ENCODE assay signal across 18 cellular contexts in the genomic region with DNA sequence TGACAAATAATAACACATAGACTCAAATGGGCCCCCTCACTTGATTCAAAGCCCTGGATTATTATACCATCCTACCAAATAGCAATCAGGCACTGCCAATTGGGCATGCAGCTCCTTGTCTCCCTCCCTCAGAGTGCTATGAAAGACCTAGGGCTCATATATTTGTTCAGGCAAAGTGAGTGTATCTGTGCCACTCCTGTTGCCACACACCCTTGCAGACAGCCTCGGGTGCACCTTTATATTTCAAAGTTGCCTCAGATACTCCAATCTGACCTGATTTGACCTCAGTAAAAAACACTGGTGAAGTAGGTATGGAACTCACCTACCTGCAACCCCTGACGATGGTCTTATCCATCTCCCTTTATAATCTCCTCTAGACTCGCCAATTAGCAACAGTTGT. TPM values are rescaled to one million over a fixed set of nuclear protein-coding genes. Genes with fewer than 3 reads are reported as not detected.
A peak's percentile ranks its signal among the peaks of the same experiment; 100 is the strongest.
DNase-seq lines count a peak whose midpoint lies in the region; ATAC-seq and TF ChIP-seq lines count a peak whose summit lies in the region.
"Had no signal": no experiment of that assay in that cellular context is flagged by ENCODE, and none has a peak within 500 bp of the region (broad histone marks: within the 10 kb centered on the region; RNA-seq: fewer than 3 reads in every experiment).

No MANE protein-coding gene starts in this region.

- ATAC-seq in activated CD8-positive, alpha-beta T cell treated with anti-CD3 and anti-CD28 coated beads for 36 hours: no peak
- no peak for ATAC-seq in activated CD8-positive, alpha-beta T cell treated with anti-CD3 and anti-CD28 coated beads, Interleukin-2, amount 10 ng/mL, durations not matched to agents 7 days and 5 days
- ATAC-seq in memory B cell (ENCODE audit: low read depth) (no peak), Right ventricle myocardium superior (ENCODE audit: poor library complexity) (no peak), GM18505 (IDR thresholded peaks at IDR 0.05; ENCODE audit: unreplicated experiment) (no peak), HG02571 (IDR thresholded peaks at IDR 0.05; ENCODE audit: unreplicated experiment) (no peak)
- no peak for ATAC-seq in stimulated activated effector memory CD8-positive, alpha-beta T cell treated with anti-CD3 and anti-CD28 coated beads, Interleukin-12 subunit alpha, Interleukin-12 subunit beta, amount 100 ng/mL, for 72 hours

- H3K4me1 Mint-ChIP-seq in activated CD8-positive, alpha-beta T cell treated with anti-CD3 and anti-CD28 coated beads for 36 hours (ENCODE audit: low read depth): peaks cover 28% of the 10 kb centered on the region
- peaks cover 18% of the 10 kb centered on the region for H3K4me1 Mint-ChIP-seq in activated CD8-positive, alpha-beta T cell treated with anti-CD3 and anti-CD28 coated beads, Interleukin-2, amount 10 ng/mL, durations not matched to agents 7 days and 5 days (ENCODE audit: low read depth)
- peaks cover 18% of the 10 kb centered on the region for H3K4me1 Mint-ChIP-seq in activated T-helper 2 cell treated with anti-CD3 and anti-CD28 coated beads, Interferon-gamma antibody, Interleukin-2, Interleukin-4, amounts not matched to agents 10 μg/mL and 5 μg/mL and 100 μg/mL, durations not matched to agents 14 hours and 24 hours and 36 hours (ENCODE audit: low read depth)
- peaks cover 15% of the 10 kb centered on the region for H3K4me1 Mint-ChIP-seq in memory B cell
- peaks cover 15% of the 10 kb centered on the region for H3K4me1 Mint-ChIP-seq in stimulated activated effector memory CD8-positive, alpha-beta T cell treated with anti-CD3 and anti-CD28 coated beads, Interleukin-12 subunit alpha, Interleukin-12 subunit beta, amount 100 ng/mL, for 72 hours

- H3K9me3 Mint-ChIP-seq in activated CD8-positive, alpha-beta T cell treated with anti-CD3 and anti-CD28 coated beads for 36 hours: peaks cover 2% of the 10 kb centered on the region
- no peaks in the 10 kb centered on the region for H3K9me3 Mint-ChIP-seq in activated CD8-positive, alpha-beta T cell treated with anti-CD3 and anti-CD28 coated beads, Interleukin-2, amount 10 ng/mL, durations not matched to agents 7 days and 5 days (ENCODE audit: insufficient read depth)
- no peaks in the 10 kb centered on the region for H3K9me3 Mint-ChIP-seq in activated T-helper 2 cell treated with anti-CD3 and anti-CD28 coated beads, Interferon-gamma antibody, Interleukin-2, Interleukin-4, amounts not matched to agents 10 μg/mL and 5 μg/mL and 100 μg/mL, durations not matched to agents 14 hours and 24 hours and 36 hours
- H3K9me3 Mint-ChIP-seq in memory B cell: no peaks in the 10 kb centered on the region
- no peaks in the 10 kb centered on the region for H3K9me3 Mint-ChIP-seq in stimulated activated effector memory CD8-positive, alpha-beta T cell treated with anti-CD3 and anti-CD28 coated beads, Interleukin-12 subunit alpha, Interleukin-12 subunit beta, amount 100 ng/mL, for 72 hours

- no peak for TF ChIP-seq POLR2A in GM18505 (IDR thresholded peaks at IDR 0.05; ENCODE audit: borderline replicate concordance, extremely low read depth, insufficient read depth, insufficient read length)

- H3K36me3 Mint-ChIP-seq in activated CD8-positive, alpha-beta T cell treated with anti-CD3 and anti-CD28 coated beads for 36 hours (ENCODE audit: low read depth): peaks cover 20% of the 10 kb centered on the region
- H3K36me3 Mint-ChIP-seq in activated CD8-positive, alpha-beta T cell treated with anti-CD3 and anti-CD28 coated beads, Interleukin-2, amount 10 ng/mL, durations not matched to agents 7 days and 5 days (ENCODE audit: low read depth): peaks cover 4% of the 10 kb centered on the region
- peaks cover 11% of the 10 kb centered on the region for H3K36me3 Mint-ChIP-seq in activated T-helper 2 cell treated with anti-CD3 and anti-CD28 coated beads, Interferon-gamma antibody, Interleukin-2, Interleukin-4, amounts not matched to agents 10 μg/mL and 5 μg/mL and 100 μg/mL, durations not matched to agents 14 hours and 24 hours and 36 hours (ENCODE audit: low read depth)
- H3K36me3 Mint-ChIP-seq in memory B cell: peaks cover 2% of the 10 kb centered on the region
- H3K36me3 Mint-ChIP-seq in stimulated activated effector memory CD8-positive, alpha-beta T cell treated with anti-CD3 and anti-CD28 coated beads, Interleukin-12 subunit alpha, Interleukin-12 subunit beta, amount 100 ng/mL, for 72 hours: peaks cover 33% of the 10 kb centered on the region

- POLR2A ChIA-PET in activated CD8-positive, alpha-beta T cell treated with anti-CD3 and anti-CD28 coated beads for 36 hours (lab: Charles Lee): interaction anchor here (0.6 to 5.0 kb wide), 5 partner anchors 20 to 137 kb away, joined by 3 to 111 read pairs (median 3); no protein-coding TSS in a partner anchor
- POLR2A ChIA-PET in activated CD8-positive, alpha-beta T cell treated with anti-CD3 and anti-CD28 coated beads, Interleukin-2, amount 10 ng/mL, durations not matched to agents 7 days and 5 days (lab: Charles Lee): no interaction called here

- intact Hi-C loops in activated CD8-positive, alpha-beta T cell treated with anti-CD3 and anti-CD28 coated beads for 36 hours (cut with micrococcal nuclease): loop anchor here (2.0 to 5.0 kb wide), 2 partner anchors 27 to 195 kb away; no protein-coding TSS in a partner anchor
- intact Hi-C loops in activated T-helper 2 cell treated with anti-CD3 and anti-CD28 coated beads, Interferon-gamma antibody, Interleukin-2, Interleukin-4, amounts not matched to agents 10 μg/mL and 5 μg/mL and 100 μg/mL, durations not matched to agents 14 hours and 24 hours and 36 hours (cut with micrococcal nuclease): loop anchor here (5.0 to 10.0 kb wide), 8 partner anchors 40 to 1340 kb away; partner anchors contain the start of gene SYPL1
- intact Hi-C loops in Right ventricle myocardium superior (cut with DNase I): loop anchor here (5.0 to 10.0 kb wide), 3 partner anchors 73 to 177 kb away; no protein-coding TSS in a partner anchor

- H3K4me3 Mint-ChIP-seq in activated CD8-positive, alpha-beta T cell treated with anti-CD3 and anti-CD28 coated beads for 36 hours: no peak overlapping the region
- no peak overlapping the region for H3K4me3 Mint-ChIP-seq in activated CD8-positive, alpha-beta T cell treated with anti-CD3 and anti-CD28 coated beads, Interleukin-2, amount 10 ng/mL, durations not matched to agents 7 days and 5 days
- H3K4me3 Mint-ChIP-seq in activated T-helper 2 cell treated with anti-CD3 and anti-CD28 coated beads, Interferon-gamma antibody, Interleukin-2, Interleukin-4, amounts not matched to agents 10 μg/mL and 5 μg/mL and 100 μg/mL, durations not matched to agents 14 hours and 24 hours and 36 hours (ENCODE audit: low read depth): no peak overlapping the region
- H3K4me3 Mint-ChIP-seq in memory B cell: no peak overlapping the region
- no peak overlapping the region for H3K4me3 Mint-ChIP-seq in stimulated activated effector memory CD8-positive, alpha-beta T cell treated with anti-CD3 and anti-CD28 coated beads, Interleukin-12 subunit alpha, Interleukin-12 subunit beta, amount 100 ng/mL, for 72 hours

- CTCF ChIA-PET in activated CD8-positive, alpha-beta T cell treated with anti-CD3 and anti-CD28 coated beads for 36 hours (lab: Charles Lee): interaction anchor here (0.7 to 1.0 kb wide), 2 partner anchors 9 to 137 kb away, joined by 3 read pairs; no protein-coding TSS in a partner anchor
- CTCF ChIA-PET in activated CD8-positive, alpha-beta T cell treated with anti-CD3 and anti-CD28 coated beads, Interleukin-2, amount 10 ng/mL, durations not matched to agents 7 days and 5 days (lab: Charles Lee): interaction anchor here (1.0 kb wide), 1 partner anchor 111 kb away, joined by 4 read pairs; no protein-coding TSS in a partner anchor

- H3K27me3 Mint-ChIP-seq in activated CD8-positive, alpha-beta T cell treated with anti-CD3 and anti-CD28 coated beads for 36 hours: peaks cover 10% of the 10 kb centered on the region
- H3K27me3 Mint-ChIP-seq in activated CD8-positive, alpha-beta T cell treated with anti-CD3 and anti-CD28 coated beads, Interleukin-2, amount 10 ng/mL, durations not matched to agents 7 days and 5 days (ENCODE audit: low read depth): peaks cover 9% of the 10 kb centered on the region
- H3K27me3 Mint-ChIP-seq in activated T-helper 2 cell treated with anti-CD3 and anti-CD28 coated beads, Interferon-gamma antibody, Interleukin-2, Interleukin-4, amounts not matched to agents 10 μg/mL and 5 μg/mL and 100 μg/mL, durations not matched to agents 14 hours and 24 hours and 36 hours (ENCODE audit: low read depth): no peaks in the 10 kb centered on the region
- H3K27me3 Mint-ChIP-seq in memory B cell: no peaks in the 10 kb centered on the region

- TF ChIP-seq CTCF in activated CD8-positive, alpha-beta T cell treated with anti-CD3 and anti-CD28 coated beads for 36 hours (IDR thresholded peaks at IDR 0.05): no peak

- peak overlapping the region; percentile 28 for H3K27ac Mint-ChIP-seq in activated CD8-positive, alpha-beta T cell treated with anti-CD3 and anti-CD28 coated beads for 36 hours
- no peak overlapping the region for H3K27ac Mint-ChIP-seq in activated CD8-positive, alpha-beta T cell treated with anti-CD3 and anti-CD28 coated beads, Interleukin-2, amount 10 ng/mL, durations not matched to agents 7 days and 5 days
- peak overlapping the region; percentile 13 for H3K27ac Mint-ChIP-seq in activated T-helper 2 cell treated with anti-CD3 and anti-CD28 coated beads, Interferon-gamma antibody, Interleukin-2, Interleukin-4, amounts not matched to agents 10 μg/mL and 5 μg/mL and 100 μg/mL, durations not matched to agents 14 hours and 24 hours and 36 hours
- H3K27ac Mint-ChIP-seq in memory B cell: peak overlapping the region; percentile 25
- peak overlapping the region; percentile 38 for H3K27ac Mint-ChIP-seq in stimulated activated effector memory CD8-positive, alpha-beta T cell treated with anti-CD3 and anti-CD28 coated beads, Interleukin-12 subunit alpha, Interleukin-12 subunit beta, amount 100 ng/mL, for 72 hours

- no peak for DNase-seq in activated CD8-positive, alpha-beta T cell treated with anti-CD3 and anti-CD28 coated beads for 36 hours
- no peak for DNase-seq in activated CD8-positive, alpha-beta T cell treated with anti-CD3 and anti-CD28 coated beads, Interleukin-2, amount 10 ng/mL, durations not matched to agents 7 days and 5 days
- DNase-seq in activated T-helper 2 cell treated with anti-CD3 and anti-CD28 coated beads, Interferon-gamma antibody, Interleukin-2, Interleukin-4, amounts not matched to agents 10 μg/mL and 5 μg/mL and 100 μg/mL, durations not matched to agents 14 hours and 24 hours and 36 hours (ENCODE audit: low spot score): no peak
- no peak for DNase-seq in memory B cell (ENCODE audit: low spot score in 2 of 2)
- no peak for DNase-seq in stimulated activated effector memory CD8-positive, alpha-beta T cell treated with anti-CD3 and anti-CD28 coated beads, Interleukin-12 subunit alpha, Interleukin-12 subunit beta, amount 100 ng/mL, for 72 hours (ENCODE audit: low spot score in 2 of 2)
- no peak for DNase-seq in Right ventricle myocardium superior
- DNase-seq: 8988T, C1 segment of cervical spinal cord, HCEC 1CT, NCI-H1048, NCI-H146, NCI-H2081 treated with DMSO at 0.1 percent for 48 hours, NCI-H2227 treated with DMSO at 0.1 percent for 48 hours, NCI-H524 treated with DMSO at 0.1 percent for 48 hours, OCI-M1, RPMI8226 had no signal

RNA-seq across cellular contexts. Expression of gene NAMPT, which starts 3.0 kb away (rescaled TPM):
- 100 to 1,000 TPM; 790 to 812 TPM for total RNA-seq in activated CD8-positive, alpha-beta T cell treated with anti-CD3 and anti-CD28 coated beads for 36 hours
- 10 to 100 TPM; 65.5 to 69.3 TPM for total RNA-seq in activated CD8-positive, alpha-beta T cell treated with anti-CD3 and anti-CD28 coated beads, Interleukin-2, amount 10 ng/mL, durations not matched to agents 7 days and 5 days
- 348 and 379 TPM in 2 replicates for total RNA-seq in activated T-helper 2 cell treated with anti-CD3 and anti-CD28 coated beads, Interferon-gamma antibody, Interleukin-2, Interleukin-4, amounts not matched to agents 10 μg/mL and 5 μg/mL and 100 μg/mL, durations not matched to agents 14 hours and 24 hours and 36 hours
- 145 TPM for total RNA-seq in Right ventricle myocardium superior
